19 cellular contexts compared by ENCODE assay signal in the genomic region with DNA sequence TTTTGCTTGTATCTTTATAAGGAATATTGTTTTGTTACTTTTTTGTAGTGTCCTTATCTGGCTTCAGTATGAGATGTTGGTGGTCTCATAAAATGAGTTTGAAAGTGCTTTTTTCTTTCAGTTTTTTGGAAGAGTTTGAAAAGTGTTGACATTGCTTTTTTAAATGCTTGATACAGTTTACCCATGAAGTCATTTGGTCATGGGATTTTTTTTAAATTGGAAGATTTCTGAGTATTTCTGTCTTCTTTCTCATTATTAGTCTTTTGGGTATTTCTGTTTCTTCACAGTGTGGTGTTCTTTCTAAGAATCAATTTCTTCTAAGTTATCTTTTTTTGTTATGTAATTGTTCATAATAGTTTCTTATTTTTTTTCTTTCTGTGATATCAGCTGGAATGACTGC. TPM values are rescaled to one million over a fixed set of nuclear protein-coding genes. Genes with fewer than 3 reads are reported as not detected.
DNase-seq lines count a peak whose midpoint lies in the region; ATAC-seq and TF ChIP-seq lines count a peak whose summit lies in the region.
"Had no signal": no experiment of that assay in that cellular context is flagged by ENCODE, and none has a peak within 500 bp of the region (broad histone marks: within the 10 kb centered on the region; RNA-seq: fewer than 3 reads in every experiment).

No MANE protein-coding gene starts in this region.

- peak overlapping the region; percentile 60 to 83 for H3K4me3 Mint-ChIP-seq in activated T-cell treated with anti-CD3 and anti-CD28 coated beads, Interleukin-2, amount 50 U/mL, for 72 hours
- H3K4me3 Mint-ChIP-seq in activated naive CD8-positive, alpha-beta T cell = peak overlapping the region; percentile 62
- peak overlapping the region; percentile 55 for H3K4me3 Mint-ChIP-seq in natural killer cell

- ATAC-seq in activated T-cell treated with anti-CD3 and anti-CD28 coated beads, Interleukin-2, amount 50 U/mL, for 72 hours (replicated peaks in 1 of 2) = peak; percentile 53 to 64
- ATAC-seq in natural killer cell (no peak), HG03025 (IDR thresholded peaks at IDR 0.05; ENCODE audit: low FRiP score, unreplicated experiment) (no peak), GM18870 (IDR thresholded peaks at IDR 0.05; ENCODE audit: unreplicated experiment) (no peak)
- ATAC-seq: gastroesophageal sphincter, left ventricle myocardium superior had no signal

- H3K9me2 ChIP-seq in Loucy (replicated peaks; ENCODE audit: low read depth, low read length) = no peaks in the 10 kb centered on the region

- no peaks in the 10 kb centered on the region for H3F3A ChIP-seq in Loucy (ENCODE audit: low read depth)

- H3K9ac ChIP-seq in Loucy (ENCODE audit: low read depth, low read length, poor library complexity, severe bottlenecking) = no peak overlapping the region

- H3K4me3 ChIP-seq in Loucy (ENCODE audit: low read length, poor library complexity, severe bottlenecking) = no peak overlapping the region
- H3K4me3 ChIP-seq: coronary artery, gastroesophageal sphincter, HAP-1, sigmoid colon, transverse colon had no signal

- H4K20me1 ChIP-seq in Loucy (ENCODE audit: insufficient read depth, low read length, poor library complexity, severe bottlenecking) = peaks cover 67% of the 10 kb centered on the region

- peak overlapping the region; percentile 29 for H3K4me2 ChIP-seq in Loucy (ENCODE audit: low read depth, low read length, poor library complexity, severe bottlenecking)

- no peaks in the 10 kb centered on the region for H3K27me3 Mint-ChIP-seq in activated T-cell treated with anti-CD3 and anti-CD28 coated beads, Interleukin-2, amount 50 U/mL, for 72 hours (ENCODE audit: low read depth)
- H3K27me3 Mint-ChIP-seq in activated naive CD8-positive, alpha-beta T cell = no peaks in the 10 kb centered on the region
- H3K27me3 Mint-ChIP-seq in natural killer cell (ENCODE audit: low read depth in 2 of 2) = no peaks in the 10 kb centered on the region

- no peak for DNase-seq in activated T-cell treated with anti-CD3 and anti-CD28 coated beads, Interleukin-2, amount 50 U/mL, for 72 hours
- DNase-seq in activated T-cell treated with anti-CD3 and anti-CD28 coated beads, Interleukin-2, amount 50 U/mL, for 48 hours = no peak
- no peak for DNase-seq in natural killer cell
- DNase-seq in anterior cingulate cortex (lab: John Stamatoyannopoulos, UW) = no peak
- DNase-seq: hippocampal formation, Kasumi-1, left ventricle myocardium superior, NCI-H1092, NCI-H2029, NCI-H69, sigmoid colon, transverse colon had no signal

- peaks cover 11 to 21% of the 10 kb centered on the region in 2 donors for H3K9me3 Mint-ChIP-seq in activated T-cell treated with anti-CD3 and anti-CD28 coated beads, Interleukin-2, amount 50 U/mL, for 72 hours
- peaks cover 14% of the 10 kb centered on the region for H3K9me3 Mint-ChIP-seq in activated naive CD8-positive, alpha-beta T cell (ENCODE audit: low read depth)
- H3K9me3 Mint-ChIP-seq in natural killer cell = peaks cover 0 to 6% of the 10 kb centered on the region in 2 donors

- peak overlapping the region; percentile 100 for H3K27ac Mint-ChIP-seq in activated T-cell treated with anti-CD3 and anti-CD28 coated beads, Interleukin-2, amount 50 U/mL, for 72 hours
- peak overlapping the region; percentile 81 for H3K27ac Mint-ChIP-seq in activated naive CD8-positive, alpha-beta T cell
- peak overlapping the region; percentile 48 to 84 for H3K27ac Mint-ChIP-seq in natural killer cell

- peaks cover 28% of the 10 kb centered on the region for H3K4me1 ChIP-seq in Loucy (ENCODE audit: insufficient read depth, low read length, poor library complexity, severe bottlenecking)
- H3K4me1 ChIP-seq: gastroesophageal sphincter, HAP-1, sigmoid colon had no signal

- H3K27me3 ChIP-seq in Loucy (ENCODE audit: insufficient read depth, low read length, poor library complexity, severe bottlenecking) = peaks cover 4% of the 10 kb centered on the region
- H3K27me3 ChIP-seq: gastroesophageal sphincter, sigmoid colon, transverse colon had no signal

- intact Hi-C loops in natural killer cell (cut with micrococcal nuclease) = no loop called here

- TF ChIP-seq CTCF in Loucy (conservative IDR thresholded peaks at IDR 0.05; ENCODE audit: low read length) = no peak
- TF ChIP-seq CTCF in natural killer cell (IDR thresholded peaks at IDR 0.05) = no peak

- H2AFZ ChIP-seq in Loucy (ENCODE audit: low read length) = no peak overlapping the region

- H3K4me1 Mint-ChIP-seq in activated T-cell treated with anti-CD3 and anti-CD28 coated beads, Interleukin-2, amount 50 U/mL, for 72 hours (ENCODE audit: low read depth) = peaks cover 74% of the 10 kb centered on the region
- H3K4me1 Mint-ChIP-seq in activated naive CD8-positive, alpha-beta T cell (ENCODE audit: low read depth) = peaks cover 74% of the 10 kb centered on the region
- H3K4me1 Mint-ChIP-seq in natural killer cell = peaks cover 56 to 61% of the 10 kb centered on the region in 2 donors

- H3K36me3 ChIP-seq in Loucy (ENCODE audit: insufficient read depth, low read length) = peaks cover 92% of the 10 kb centered on the region

- peaks cover 21% of the 10 kb centered on the region; the same call in 1 of the 2 replicates for H3K9me3 ChIP-seq in Loucy (ENCODE audit: insufficient read depth, low read depth, low read length)
- H3K9me3 ChIP-seq: gastroesophageal sphincter, HAP-1, sigmoid colon had no signal

- H3K79me2 ChIP-seq in Loucy (ENCODE audit: insufficient read depth, low read length) = peaks cover 84% of the 10 kb centered on the region

- peaks cover 66 to 91% of the 10 kb centered on the region in 2 donors for H3K36me3 Mint-ChIP-seq in activated T-cell treated with anti-CD3 and anti-CD28 coated beads, Interleukin-2, amount 50 U/mL, for 72 hours (ENCODE audit: insufficient read depth in 2 of 2)
- peaks cover 61% of the 10 kb centered on the region for H3K36me3 Mint-ChIP-seq in activated naive CD8-positive, alpha-beta T cell
- peaks cover 46% of the 10 kb centered on the region for H3K36me3 Mint-ChIP-seq in natural killer cell

RNA-seq across cellular contexts. Expression of a gene that starts 15.1 kb away (rescaled TPM):
- 100 to 1,000 TPM; 151 to 156 TPM for total RNA-seq in activated T-cell treated with anti-CD3 and anti-CD28 coated beads, Interleukin-2, amount 50 U/mL, for 72 hours
- total RNA-seq in natural killer cell = 10 to 100 TPM; 45.0 to 56.6 (median 52.8) TPM

Comparison
In these comparisons a context has a peak if more than half of its experiments do, and no peak if none do; other contexts are left out.
1. ATAC-seq: peak in activated T-cell treated with anti-CD3 and anti-CD28 coated beads, Interleukin-2, amount 50 U/mL, for 72 hours (2 of 2); none in natural killer cell (0 of 3), HG03025 (single experiment) and GM18870 (single experiment).
2. Peak in every context shown above with its lines, with median percentiles within 50 percentile points of each other: H3K27ac Mint-ChIP-seq and H3K4me3 Mint-ChIP-seq.